ENCODE assay signal across 8 cellular contexts in genomic region chr22:37426532-37427127, GRCh38. TPM values are rescaled to one million over a fixed set of nuclear protein-coding genes. Genes with fewer than 3 reads are reported as not detected.
DNase-seq lines count a peak whose midpoint lies in the region; ATAC-seq and TF ChIP-seq lines count a peak whose summit lies in the region.

No MANE protein-coding gene starts in this region.

- no peaks in the 10 kb centered on the region for H3K9me3 ChIP-seq in BLaER1 treated with 17β-estradiol and CSF1 and Interleukin-3, amounts not matched to agents 10 nM and 100 nM (replicated peaks in 1 of 11)
- H3K9me3 ChIP-seq in MG63 (no peaks in the 10 kb centered on the region), endodermal cell (ENCODE audit: control insufficient read depth, low read length) (no peaks in the 10 kb centered on the region), neural cell (ENCODE audit: low read length) (no peaks in the 10 kb centered on the region), SJCRH30 (replicated peaks) (no peaks in the 10 kb centered on the region)

- peaks cover 59% of the 10 kb centered on the region for H3K27me3 Mint-ChIP-seq in endodermal cell (ENCODE audit: insufficient read depth)

- no peak for TF ChIP-seq CTCF in endodermal cell (conservative IDR thresholded peaks at IDR 0.05)
- no peak for TF ChIP-seq CTCF in neural cell (IDR thresholded peaks at IDR 0.05; ENCODE audit: poor library complexity, severe bottlenecking)
- TF ChIP-seq CTCF in lower leg skin (IDR thresholded peaks at IDR 0.05), result no peak

- peaks cover 11 to 47% (median 41%) of the 10 kb centered on the region in 10 experiments; a peak in 19 of 20 replicates for H3K4me1 ChIP-seq in BLaER1 treated with 17β-estradiol and CSF1 and Interleukin-3, amounts not matched to agents 10 nM and 100 nM
- H3K4me1 ChIP-seq in endodermal cell (ENCODE audit: control insufficient read depth, insufficient read depth, low read length), result no peaks in the 10 kb centered on the region
- peaks cover 14% of the 10 kb centered on the region for H3K4me1 ChIP-seq in SJCRH30

- no peak overlapping the region for H3K27ac ChIP-seq in BLaER1 treated with 17β-estradiol and CSF1 and Interleukin-3, amounts not matched to agents 10 nM and 100 nM
- H3K27ac ChIP-seq in endodermal cell (ENCODE audit: low read depth, low read length) (no peak overlapping the region), neural cell (ENCODE audit: low read length) (no peak overlapping the region), SJCRH30 (no peak overlapping the region)

- no peak for TF ChIP-seq EP300 in neural cell (conservative IDR thresholded peaks at IDR 0.05; ENCODE audit: poor library complexity, severe bottlenecking)

- H3K4me3 ChIP-seq in BLaER1 treated with 17β-estradiol and CSF1 and Interleukin-3, amounts not matched to agents 10 nM and 100 nM, result peak overlapping the region; percentile 49 to 71 (median 59)
- H3K4me3 ChIP-seq in MG63, result peak overlapping the region; percentile 41; the same call in 1 of the 2 replicates
- peak overlapping the region; percentile 40 for H3K4me3 ChIP-seq in endodermal cell (ENCODE audit: low read length)
- H3K4me3 ChIP-seq in neural cell (ENCODE audit: low read length), result peak overlapping the region; percentile 69
- H3K4me3 ChIP-seq in SJCRH30, result no peak overlapping the region
- H3K4me3 ChIP-seq in lower leg skin (ENCODE audit: low read depth, poor library complexity, severe bottlenecking), result no peak overlapping the region

- H3K9me2 ChIP-seq in neural cell (ENCODE audit: insufficient read depth, low read length), result no peaks in the 10 kb centered on the region

- no peak for TF ChIP-seq RAD21 in neural cell (conservative IDR thresholded peaks at IDR 0.05)

- DNase-seq in MG63 (no peak), endodermal cell (no peak), SJCRH30 (no peak), lower leg skin (ENCODE audit: low spot score in 2 of 2) (no peak), T1000 (lab: John Stamatoyannopoulos, UW) (no peak)

- no peak for ATAC-seq in GM21723 (IDR thresholded peaks at IDR 0.05; ENCODE audit: unreplicated experiment)

- H3K36me3 ChIP-seq in BLaER1 treated with 17β-estradiol and CSF1 and Interleukin-3, amounts not matched to agents 10 nM and 100 nM, result no peaks in the 10 kb centered on the region
- H3K36me3 ChIP-seq in MG63 (no peaks in the 10 kb centered on the region), endodermal cell (ENCODE audit: control insufficient read depth, insufficient read depth, low read length) (no peaks in the 10 kb centered on the region), neural cell (ENCODE audit: insufficient read depth, low read length) (no peaks in the 10 kb centered on the region), SJCRH30 (no peaks in the 10 kb centered on the region)

- TF ChIP-seq POLR2A in lower leg skin (IDR thresholded peaks at IDR 0.05), result no peak

- peaks cover 11% of the 10 kb centered on the region for H3K4me1 Mint-ChIP-seq in endodermal cell

- peaks cover 75 to 84% (median 80%) of the 10 kb centered on the region in 11 experiments for H3K27me3 ChIP-seq in BLaER1 treated with 17β-estradiol and CSF1 and Interleukin-3, amounts not matched to agents 10 nM and 100 nM
- H3K27me3 ChIP-seq in MG63, result peaks cover 18% of the 10 kb centered on the region
- peaks cover 70% of the 10 kb centered on the region for H3K27me3 ChIP-seq in endodermal cell (ENCODE audit: control insufficient read depth, insufficient read depth, low read length, poor library complexity, severe bottlenecking)
- H3K27me3 ChIP-seq in neural cell (ENCODE audit: insufficient read depth, low read depth, low read length), result peaks cover 54% of the 10 kb centered on the region
- peaks cover 19% of the 10 kb centered on the region for H3K27me3 ChIP-seq in SJCRH30

- peak overlapping the region; percentile 85 to 99 (median 92) for H3K4me2 ChIP-seq in BLaER1 treated with 17β-estradiol and CSF1 and Interleukin-3, amounts not matched to agents 10 nM and 100 nM
- H3K4me2 ChIP-seq in neural cell (ENCODE audit: low read length), result no peak overlapping the region

- peak overlapping the region in 4 of 11 experiments; percentile 7 to 65 (median 56); a peak in 6 of 22 replicates for H3K9ac ChIP-seq in BLaER1 treated with 17β-estradiol and CSF1 and Interleukin-3, amounts not matched to agents 10 nM and 100 nM
- H3K9ac ChIP-seq in endodermal cell (ENCODE audit: extremely low read depth, low read length, poor library complexity, severe bottlenecking) (no peak overlapping the region), neural cell (ENCODE audit: low read length) (peak overlapping the region; percentile 56)

- WGBS in endodermal cell (ENCODE audit: insufficient coverage in 1 of 2, insufficient read length in 1 of 2), 2 experiments, result 15 to 30% methylated on average over 3 to 34 of the region's 34 CpGs
- 1 to 2% methylated on average over 25 to 33 of the region's 34 CpGs for WGBS in lower leg skin, 2 donors

- no peak overlapping the region for H3K27ac Mint-ChIP-seq in endodermal cell

- H3F3A ChIP-seq in neural cell (ENCODE audit: insufficient read depth, low read length, poor library complexity, severe bottlenecking), result no peaks in the 10 kb centered on the region

- H3K36me3 Mint-ChIP-seq in endodermal cell (ENCODE audit: low read depth), result no peaks in the 10 kb centered on the region

- peak overlapping the region; percentile 44 for H3K4me3 Mint-ChIP-seq in endodermal cell

- peaks cover 0 to 68% (median 29%) of the 10 kb centered on the region in 11 experiments; a peak in 13 of 22 replicates for H4K20me1 ChIP-seq in BLaER1 treated with 17β-estradiol and CSF1 and Interleukin-3, amounts not matched to agents 10 nM and 100 nM
- H4K20me1 ChIP-seq in neural cell (ENCODE audit: insufficient read depth), result no peaks in the 10 kb centered on the region

- no peak overlapping the region for H2AFZ ChIP-seq in neural cell (ENCODE audit: low read depth, low read length)

- intact Hi-C loops in lower leg skin (cut with DNase I; ENCODE audit: low total_unique reads), result no loop called here

- no peaks in the 10 kb centered on the region for H3K79me2 ChIP-seq in neural cell (replicated peaks; ENCODE audit: insufficient read depth, low read length)

- H3K9me3 Mint-ChIP-seq in endodermal cell, result no peaks in the 10 kb centered on the region

TF ChIP-seq in neural cell, 6 proteins besides CTCF, POLR2A, EP300 and RAD21:
- peak; percentile 29 for TF ChIP-seq POLR2AphosphoS5 (IDR thresholded peaks at IDR 0.05)
- no peak for TF ChIP-seq TAF1 (IDR thresholded peaks at IDR 0.05; ENCODE audit: low read depth)

RNA-seq across cellular contexts. Expression of gene ELFN2, which starts 0.6 kb away (rescaled TPM):
- 0.07 TPM in 1 of 2 replicates, not detected in the other for total RNA-seq in MG63 (2014; rRNA removed; shearing (Covaris generic); ENCODE audit: low replicate concordance)
- under 1 TPM; 0.40 to 0.46 TPM for total RNA-seq in endodermal cell
- 2.1 TPM for polyA plus RNA-seq in endodermal cell (2013, experiment 1 of 2)
- 1.7 TPM for polyA plus RNA-seq in endodermal cell (2013, experiment 2 of 2)
- polyA plus RNA-seq in neural cell, result 4.4 and 5.2 TPM in 2 replicates
- 9.0 and 9.8 TPM in 2 replicates for polyA minus RNA-seq in neural cell
- total RNA-seq in SJCRH30 (2014; rRNA removed; shearing (Covaris generic)), result under 0.01 and 0.02 TPM in 2 replicates
- total RNA-seq in lower leg skin, result 1 to 10 TPM in 2 of 4 donors, under 1 TPM in 2; 0.26 to 1.5 (median 0.82) TPM

RNA-seq across cellular contexts. Expression of gene MFNG, which starts 59.6 kb away (rescaled TPM):
- total RNA-seq in MG63 (2014; rRNA removed; shearing (Covaris generic); ENCODE audit: low replicate concordance), result 0.27 and 0.66 TPM in 2 replicates
- total RNA-seq in endodermal cell, result 1 to 10 TPM; 1.9 to 6.6 TPM
- polyA plus RNA-seq in endodermal cell (2013, experiment 1 of 2), result 25.3 TPM
- polyA plus RNA-seq in endodermal cell (2013, experiment 2 of 2), result 22.9 TPM
- 0.17 TPM in 1 of 2 replicates, not detected in the other for polyA plus RNA-seq in neural cell
- 0.49 and 1.0 TPM in 2 replicates for polyA minus RNA-seq in neural cell
- total RNA-seq in SJCRH30 (2014; rRNA removed; shearing (Covaris generic)), result 0.36 and 1.1 TPM in 2 replicates
- 10 to 100 TPM in 1 of 4 donors, 1 to 10 TPM in 3; 5.7 to 13.0 (median 6.3) TPM for total RNA-seq in lower leg skin

Comparison
In these comparisons a context has a peak if more than half of its experiments do, and no peak if none do; other contexts are left out.
1. H3K4me3 ChIP-seq: peak in BLaER1 treated with 17β-estradiol and CSF1 and Interleukin-3, amounts not matched to agents 10 nM and 100 nM (10 of 10), MG63 (single experiment), endodermal cell (single experiment) and neural cell (single experiment); none in SJCRH30 (single experiment) and lower leg skin (single experiment).